In genomic region chr7:27249724-27250636, GRCh38 we compare ENCODE assay signal across 17 cellular contexts. TPM values are rescaled to one million over a fixed set of nuclear protein-coding genes. Genes with fewer than 3 reads are reported as not detected.
A peak's percentile ranks its signal among the peaks of the same experiment; 100 is the strongest.
DNase-seq lines count a peak whose midpoint lies in the region; ATAC-seq and TF ChIP-seq lines count a peak whose summit lies in the region.
"Had no signal": no experiment of that assay in that cellular context is flagged by ENCODE, and none has a peak within 500 bp of the region (broad histone marks: within the 10 kb centered on the region; RNA-seq: fewer than 3 reads in every experiment).

No MANE protein-coding gene starts in this region.

- 38 to 44% methylated on average over 20 of the region's 20 CpGs for WGBS in GM23248 (ENCODE audit: low coverage in 1 of 2, low lambda C conversion rate in 2 of 2, missing lambda C conversion rate in 2 of 2), 2 experiments

- no peak for ATAC-seq in GM21360 (IDR thresholded peaks at IDR 0.05; ENCODE audit: unreplicated experiment)
- ATAC-seq: Panc1 had no signal

- H4K20me1 ChIP-seq in GM23248 (ENCODE audit: insufficient read depth) (no peaks in the 10 kb centered on the region), osteoblast (ENCODE audit: insufficient read depth, low read length) (no peaks in the 10 kb centered on the region)

- H3K4me1 ChIP-seq in GM23248 (ENCODE audit: insufficient read depth), result peaks cover 9% of the 10 kb centered on the region
- peaks cover 7% of the 10 kb centered on the region for H3K4me1 ChIP-seq in osteoblast (ENCODE audit: insufficient read depth, low read length)

- H3K9me3 ChIP-seq in GM23248 (ENCODE audit: low read depth) (no peaks in the 10 kb centered on the region), osteoblast (ENCODE audit: low read depth, low read length) (no peaks in the 10 kb centered on the region)
- H3K9me3 ChIP-seq: SK-N-SH had no signal

- H3K9me2 ChIP-seq in GM23248 (ENCODE audit: insufficient read depth), result no peaks in the 10 kb centered on the region
- H3K9me2 ChIP-seq: SK-N-SH had no signal

- no peaks in the 10 kb centered on the region for H3K36me3 ChIP-seq in GM23248 (ENCODE audit: low read depth)
- no peaks in the 10 kb centered on the region for H3K36me3 ChIP-seq in osteoblast (ENCODE audit: insufficient read depth, low read length)

- TF ChIP-seq CTCF in osteoblast (IDR thresholded peaks at IDR 0.05; ENCODE audit: extremely low read depth, low read depth, low read length), result no peak

- H3K27ac ChIP-seq in GM23248 (no peak overlapping the region), osteoblast (ENCODE audit: low read depth, low read length) (no peak overlapping the region)

- H2AFZ ChIP-seq in GM23248 (no peak overlapping the region; the same call in 1 of the 2 replicates), osteoblast (ENCODE audit: low read length) (no peak overlapping the region)

- no peaks in the 10 kb centered on the region for H3F3A ChIP-seq in GM23248 (ENCODE audit: insufficient read depth)

- no peak overlapping the region for H3K9ac ChIP-seq in GM23248
- H3K9ac ChIP-seq: SK-N-SH had no signal

- in situ Hi-C loops in GM23248 (cut with MboI), result no loop called here

- H3K79me2 ChIP-seq in GM23248 (ENCODE audit: insufficient read depth) (no peaks in the 10 kb centered on the region), osteoblast (ENCODE audit: insufficient read depth, low read length) (no peaks in the 10 kb centered on the region)

- H3K4me2 ChIP-seq in GM23248 (ENCODE audit: unreplicated experiment) (no peak overlapping the region), osteoblast (ENCODE audit: insufficient read depth, low read length) (no peak overlapping the region)
- H3K4me2 ChIP-seq: SK-N-SH had no signal

- H3K27me3 ChIP-seq in GM23248 (replicated peaks; ENCODE audit: insufficient read depth) (peaks cover 84% of the 10 kb centered on the region), osteoblast (ENCODE audit: insufficient read depth, low read length) (peaks cover 74% of the 10 kb centered on the region)

- no peak for DNase-seq in GM23248
- DNase-seq in NCI-H69 (lab: John Stamatoyannopoulos, UW), result peak; percentile 15
- DNase-seq in islet precursor cell, result peak; percentile 40
- peak; percentile 85 for DNase-seq in osteoblast (ENCODE audit: insufficient read length, low spot score, missing footprints)
- DNase-seq in inferior parietal cortex (ENCODE audit: extremely low spot score), result no peak
- DNase-seq in SHP77 treated with DMSO at 0.1 percent for 48 hours (lab: John Stamatoyannopoulos, UW), result no peak
- DNase-seq in GDM1 (lab: John Stamatoyannopoulos, UW), result no peak
- DNase-seq: COR-L47, KBM-7, NCI-H1436, NCI-H2029 treated with DMSO at 0.1 percent for 48 hours, NCI-H510A treated with DMSO at 0.1 percent for 48 hours, Right ventricle myocardium superior had no signal

- H3K4me3 ChIP-seq in GM23248 (peak overlapping the region; percentile 6; the same call in 1 of the 2 replicates), osteoblast (ENCODE audit: insufficient read depth, low read length) (no peak overlapping the region)

RNA-seq across cellular contexts. Expression of gene EVX1, which starts 7.4 kb away (rescaled TPM):
- not detected in 2 replicates for total RNA-seq in GM23248 (2014; rRNA removed; shearing (Covaris generic))
- not detected in 2 replicates for polyA plus RNA-seq in GM23248 (2016; fragmentation: Nextera tagmentation; extraction: Ambion mirVana)
- not detected in 2 replicates for total RNA-seq in osteoblast
- total RNA-seq: Daoy, Right ventricle myocardium superior had no signal
- polyA plus RNA-seq: SK-N-SH had no signal

RNA-seq across cellular contexts. Expression of gene HOXA13, which starts 50.1 kb away (rescaled TPM):
- total RNA-seq in GM23248 (2014; rRNA removed; shearing (Covaris generic)), result 0.13 and 0.43 TPM in 2 replicates
- 0.13 and 0.15 TPM in 2 replicates for polyA plus RNA-seq in GM23248 (2016; fragmentation: Nextera tagmentation; extraction: Ambion mirVana)
- total RNA-seq in osteoblast, result 6.2 and 8.0 TPM in 2 replicates
- total RNA-seq: Right ventricle myocardium superior had no signal
- polyA plus RNA-seq: SK-N-SH had no signal

Comparison
In these comparisons a context has a peak if more than half of its experiments do, and no peak if none do; other contexts are left out.
1. DNase-seq: peak in NCI-H69 (single experiment), islet precursor cell (single experiment) and osteoblast (single experiment); none in GM23248 (single experiment), inferior parietal cortex (single experiment), SHP77 treated with DMSO at 0.1 percent for 48 hours (single experiment) and GDM1 (single experiment).